ENCODE assay signal across 16 cellular contexts in the genomic region with DNA sequence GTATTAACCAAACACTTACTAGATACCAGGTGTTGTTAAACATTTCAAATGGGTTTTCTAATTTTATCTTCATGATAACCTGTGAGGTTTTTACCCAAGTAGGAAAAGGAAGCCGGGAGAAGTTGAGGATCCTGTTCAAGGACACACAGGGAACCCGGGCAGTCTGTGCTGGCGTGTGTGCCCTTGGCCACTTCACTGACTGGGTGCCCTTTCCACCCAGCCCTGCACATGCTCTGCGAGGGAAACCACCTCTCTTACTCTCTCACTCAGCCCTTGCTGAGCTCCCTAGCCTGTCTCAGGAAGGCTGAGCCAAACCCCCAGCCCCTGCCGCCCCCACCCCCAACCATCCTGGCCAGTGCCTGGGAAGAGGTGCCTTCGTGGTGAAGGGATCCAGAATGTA. TPM values are rescaled to one million over a fixed set of nuclear protein-coding genes. Genes with fewer than 3 reads are reported as not detected.
A peak's percentile ranks its signal among the peaks of the same experiment; 100 is the strongest.
DNase-seq lines count a peak whose midpoint lies in the region; ATAC-seq and TF ChIP-seq lines count a peak whose summit lies in the region.
"Had no signal": no experiment of that assay in that cellular context is flagged by ENCODE, and none has a peak within 500 bp of the region (broad histone marks: within the 10 kb centered on the region; RNA-seq: fewer than 3 reads in every experiment).

No MANE protein-coding gene starts in this region.

- H2BK12ac ChIP-seq in mesenchymal stem cell (ENCODE audit: low read length in 2 of 2): no peak overlapping the region

- no peak for DNase-seq in T-helper 2 cell treated with Interferon-gamma antibody and Interleukin-4, amounts not matched to agents 5 μg/mL and 100 μg/mL, for 36 hours (ENCODE audit: low spot score)
- DNase-seq in T-helper 2 cell: no peak
- DNase-seq in activated naive CD8-positive, alpha-beta T cell treated with anti-CD3 and anti-CD28 coated beads, Interleukin-2, amount 50 U/mL, for 24 hours: no peak
- no peak for DNase-seq in mesenchymal stem cell
- peak; percentile 39 to 58 for DNase-seq in thyroid gland
- no peak for DNase-seq in stimulated activated CD4-positive, alpha-beta T cell treated with anti-CD3 and anti-CD28 coated beads, Interleukin-15, amount 100 ng/mL, for 24 hours
- no peak for DNase-seq in NCI-H526 treated with DMSO at 0.1 percent for 48 hours (lab: John Stamatoyannopoulos, UW)
- DNase-seq: 8988T; activated naive CD4-positive, alpha-beta T cell treated with Interleukin-2 at 50 U/mL for 16 hours; effector CD8-positive, alpha-beta T cell; foreskin keratinocyte; immature natural killer cell had no signal

- H3K36me3 ChIP-seq in mesenchymal stem cell (ENCODE audit: control insufficient read depth in 1 of 2, insufficient read depth in 2 of 2, low read depth in 1 of 2, low read length in 2 of 2) (no peaks in the 10 kb centered on the region), thyroid gland (no peaks in the 10 kb centered on the region)

- no peak for ATAC-seq in activated naive CD8-positive, alpha-beta T cell treated with anti-CD3 and anti-CD28 coated beads, Interleukin-2, amount 50 U/mL, for 24 hours
- no peak for ATAC-seq in GM19455 (IDR thresholded peaks at IDR 0.05; ENCODE audit: unreplicated experiment)
- ATAC-seq: foreskin keratinocyte, mucosa of descending colon had no signal

- H2BK120ac ChIP-seq in mesenchymal stem cell (ENCODE audit: low read depth, low read length): no peak overlapping the region

- no peak overlapping the region for H2BK15ac ChIP-seq in mesenchymal stem cell (ENCODE audit: low read depth, poor library complexity, severe bottlenecking)

- intact Hi-C loops in thyroid gland (cut with DNase I): no loop called here

- no peak for TF ChIP-seq CTCF in thyroid gland (IDR thresholded peaks at IDR 0.05)

- H3K27me3 ChIP-seq in mesenchymal stem cell (ENCODE audit: control insufficient read depth in 1 of 2, insufficient read depth in 1 of 2, low read length in 2 of 2): no peaks in the 10 kb centered on the region
- no peaks in the 10 kb centered on the region for H3K27me3 ChIP-seq in thyroid gland
- H3K27me3 ChIP-seq: foreskin keratinocyte had no signal

- H3K27me3 Mint-ChIP-seq in T-helper 2 cell treated with Interferon-gamma antibody and Interleukin-4, amounts not matched to agents 5 μg/mL and 100 μg/mL, for 36 hours (ENCODE audit: low read depth): no peaks in the 10 kb centered on the region
- no peaks in the 10 kb centered on the region for H3K27me3 Mint-ChIP-seq in activated naive CD8-positive, alpha-beta T cell treated with anti-CD3 and anti-CD28 coated beads, Interleukin-2, amount 50 U/mL, for 24 hours
- H3K27me3 Mint-ChIP-seq: progenitor cell of endocrine pancreas had no signal

- H3K36me3 Mint-ChIP-seq in T-helper 2 cell treated with Interferon-gamma antibody and Interleukin-4, amounts not matched to agents 5 μg/mL and 100 μg/mL, for 36 hours (ENCODE audit: low read depth): no peaks in the 10 kb centered on the region
- no peaks in the 10 kb centered on the region for H3K36me3 Mint-ChIP-seq in activated naive CD8-positive, alpha-beta T cell treated with anti-CD3 and anti-CD28 coated beads, Interleukin-2, amount 50 U/mL, for 24 hours (ENCODE audit: low read depth)
- H3K36me3 Mint-ChIP-seq: immature natural killer cell had no signal

- peaks cover 29% of the 10 kb centered on the region for H3K4me1 Mint-ChIP-seq in T-helper 2 cell treated with Interferon-gamma antibody and Interleukin-4, amounts not matched to agents 5 μg/mL and 100 μg/mL, for 36 hours (ENCODE audit: low read depth)
- H3K4me1 Mint-ChIP-seq in activated naive CD8-positive, alpha-beta T cell treated with anti-CD3 and anti-CD28 coated beads, Interleukin-2, amount 50 U/mL, for 24 hours: peaks cover 26% of the 10 kb centered on the region

- H3K4me2 ChIP-seq in mesenchymal stem cell (ENCODE audit: low read length, poor library complexity, severe bottlenecking): no peak overlapping the region

- H3K18ac ChIP-seq in mesenchymal stem cell (ENCODE audit: low read depth in 1 of 2, low read length in 2 of 2): no peak overlapping the region

- H3K4me3 ChIP-seq in mesenchymal stem cell (ENCODE audit: insufficient read depth in 1 of 2, low read depth in 1 of 2, low read length in 2 of 2) (no peak overlapping the region), thyroid gland (replicated peaks in 1 of 3) (no peak overlapping the region)
- H3K4me3 ChIP-seq: mucosa of descending colon had no signal

- H4K8ac ChIP-seq in mesenchymal stem cell (ENCODE audit: low read length): no peak overlapping the region

- H3K4me1 ChIP-seq in mesenchymal stem cell (ENCODE audit: control insufficient read depth, insufficient read depth, low read depth, low read length) (peaks cover 12% of the 10 kb centered on the region), thyroid gland (peaks cover 29 to 57% of the 10 kb centered on the region in 2 donors)

- H3K79me1 ChIP-seq in mesenchymal stem cell (replicated peaks; ENCODE audit: low read length, poor library complexity, severe bottlenecking): no peaks in the 10 kb centered on the region

- no peak overlapping the region for H3K4ac ChIP-seq in mesenchymal stem cell (ENCODE audit: low read depth in 1 of 2, low read length in 2 of 2)

- H3K27ac Mint-ChIP-seq in T-helper 2 cell treated with Interferon-gamma antibody and Interleukin-4, amounts not matched to agents 5 μg/mL and 100 μg/mL, for 36 hours: peak overlapping the region; percentile 78
- peak overlapping the region; percentile 85 for H3K27ac Mint-ChIP-seq in activated naive CD8-positive, alpha-beta T cell treated with anti-CD3 and anti-CD28 coated beads, Interleukin-2, amount 50 U/mL, for 24 hours
- H3K27ac Mint-ChIP-seq: immature natural killer cell, progenitor cell of endocrine pancreas had no signal

- no peak overlapping the region for H2AK5ac ChIP-seq in mesenchymal stem cell (ENCODE audit: low read length, severe bottlenecking)

- no peak overlapping the region for H2AFZ ChIP-seq in mesenchymal stem cell (ENCODE audit: low read depth, low read length)

- H3K14ac ChIP-seq in mesenchymal stem cell (ENCODE audit: low read length in 2 of 2): no peak overlapping the region

- 87% methylated on average over 6 of the region's 6 CpGs for WGBS in mesenchymal stem cell
- 57 to 65% methylated on average over 6 of the region's 6 CpGs for WGBS in thyroid gland, 2 donors

- TF ChIP-seq POLR2A in thyroid gland (IDR thresholded peaks at IDR 0.05): no peak

- H4K91ac ChIP-seq in mesenchymal stem cell (ENCODE audit: low read length): no peak overlapping the region

- no peaks in the 10 kb centered on the region for H3K9me3 Mint-ChIP-seq in T-helper 2 cell treated with Interferon-gamma antibody and Interleukin-4, amounts not matched to agents 5 μg/mL and 100 μg/mL, for 36 hours
- H3K9me3 Mint-ChIP-seq in activated naive CD8-positive, alpha-beta T cell treated with anti-CD3 and anti-CD28 coated beads, Interleukin-2, amount 50 U/mL, for 24 hours: no peaks in the 10 kb centered on the region
- H3K9me3 Mint-ChIP-seq: immature natural killer cell had no signal

- peak overlapping the region; percentile 2 for H3K4me3 Mint-ChIP-seq in T-helper 2 cell treated with Interferon-gamma antibody and Interleukin-4, amounts not matched to agents 5 μg/mL and 100 μg/mL, for 36 hours
- no peak overlapping the region for H3K4me3 Mint-ChIP-seq in activated naive CD8-positive, alpha-beta T cell treated with anti-CD3 and anti-CD28 coated beads, Interleukin-2, amount 50 U/mL, for 24 hours

- no peak overlapping the region for H3K27ac ChIP-seq in mesenchymal stem cell (ENCODE audit: low read length, poor library complexity, severe bottlenecking)
- H3K27ac ChIP-seq in thyroid gland: peak overlapping the region; percentile 62 to 96 (median 82)
- H3K27ac ChIP-seq: foreskin keratinocyte had no signal

- peak overlapping the region; percentile 5 for H3K9ac ChIP-seq in mesenchymal stem cell (ENCODE audit: low read length)

- H3K9me3 ChIP-seq in mesenchymal stem cell (ENCODE audit: control insufficient read depth, low read length) (no peaks in the 10 kb centered on the region), thyroid gland (no peaks in the 10 kb centered on the region)
- H3K9me3 ChIP-seq: mucosa of descending colon had no signal

- no peak overlapping the region for H3K23ac ChIP-seq in mesenchymal stem cell (ENCODE audit: low read length in 2 of 2)

- no peak overlapping the region for H2BK5ac ChIP-seq in mesenchymal stem cell (ENCODE audit: low read depth, low read length, poor library complexity, severe bottlenecking)

RNA-seq across cellular contexts. Expression of gene TEX44, which starts 51.8 kb away (rescaled TPM):
- not detected for polyA plus RNA-seq in mesenchymal stem cell (2013, experiment 1 of 2)
- not detected for polyA plus RNA-seq in mesenchymal stem cell (2013, experiment 2 of 2)
- under 1 TPM in 1 of 4 donors, not detected in 3; 0.54 TPM for total RNA-seq in thyroid gland
- total RNA-seq: foreskin keratinocyte, mucosa of descending colon, progenitor cell of endocrine pancreas, urinary bladder had no signal
- polyA plus RNA-seq: foreskin keratinocyte, immature natural killer cell, urinary bladder had no signal

Comparison
In these comparisons a context has a peak if more than half of its experiments do, and no peak if none do; other contexts are left out.
1. DNase-seq: peak in thyroid gland (2 of 2); none in T-helper 2 cell treated with Interferon-gamma antibody and Interleukin-4, amounts not matched to agents 5 μg/mL and 100 μg/mL, for 36 hours (single experiment), T-helper 2 cell (0 of 5), activated naive CD8-positive, alpha-beta T cell treated with anti-CD3 and anti-CD28 coated beads, Interleukin-2, amount 50 U/mL, for 24 hours (single experiment), mesenchymal stem cell (single experiment), stimulated activated CD4-positive, alpha-beta T cell treated with anti-CD3 and anti-CD28 coated beads, Interleukin-15, amount 100 ng/mL, for 24 hours (single experiment) and NCI-H526 treated with DMSO at 0.1 percent for 48 hours (single experiment).